Comparison of ENCODE assay signal across 1 cellular context in the genomic region with DNA sequence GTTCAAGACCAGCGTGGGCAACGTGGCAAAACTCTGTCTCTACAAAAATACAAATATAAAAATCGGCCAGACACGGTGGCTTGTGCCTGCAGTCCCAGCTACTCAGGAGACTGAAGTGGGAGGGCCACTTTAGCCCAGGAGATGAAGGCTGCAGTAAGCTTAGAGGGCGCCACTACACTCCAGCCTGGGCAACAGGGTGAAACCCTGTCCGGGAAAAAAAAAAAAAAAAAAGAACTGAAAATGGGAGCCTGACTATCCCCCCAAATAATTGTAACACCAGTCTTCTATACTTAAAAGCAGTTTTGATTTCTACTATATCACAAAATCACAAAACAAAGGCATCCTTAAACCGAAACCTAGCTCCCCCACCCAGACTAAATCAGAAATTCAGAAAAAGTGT.
TF ChIP-seq lines count a peak whose summit lies in the region.

No MANE protein-coding gene starts in this region.

TF ChIP-seq in A549, 52 proteins besides CTCF, POLR2A, EP300 and RAD21:
- TF ChIP-seq SREBF2 (IDR thresholded peaks at IDR 0.05) (no peak), NFE2L2 (conservative IDR thresholded peaks at IDR 0.05; ENCODE audit: low read length) (no peak), GATA3 (IDR thresholded peaks at IDR 0.05; ENCODE audit: borderline replicate concordance) (no peak), FOSB (CRISPR knock-in tag; IDR thresholded peaks at IDR 0.05) (no peak), HEYL (CRISPR knock-in tag; IDR thresholded peaks at IDR 0.05) (no peak), MAFK (IDR thresholded peaks at IDR 0.05; ENCODE audit: partially characterized antibody) (no peak), SMC3 (IDR thresholded peaks at IDR 0.05) (no peak), ZC3H11A (IDR thresholded peaks at IDR 0.05) (no peak), RCOR1 (IDR thresholded peaks at IDR 0.05; ENCODE audit: low read depth, low read length) (no peak)
- TF ChIP-seq, protein P1, sequence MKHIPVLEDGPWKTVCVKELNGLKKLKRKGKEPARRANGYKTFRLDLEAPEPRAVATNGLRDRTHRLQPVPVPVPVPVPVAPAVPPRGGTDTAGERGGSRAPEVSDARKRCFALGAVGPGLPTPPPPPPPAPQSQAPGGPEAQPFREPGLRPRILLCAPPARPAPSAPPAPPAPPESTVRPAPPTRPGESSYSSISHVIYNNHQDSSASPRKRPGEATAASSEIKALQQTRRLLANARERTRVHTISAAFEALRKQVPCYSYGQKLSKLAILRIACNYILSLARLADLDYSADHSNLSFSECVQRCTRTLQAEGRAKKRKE (CRISPR knock-in tag; IDR thresholded peaks at IDR 0.05; ENCODE audit: low read depth): no peak
- TF ChIP-seq, protein P2, sequence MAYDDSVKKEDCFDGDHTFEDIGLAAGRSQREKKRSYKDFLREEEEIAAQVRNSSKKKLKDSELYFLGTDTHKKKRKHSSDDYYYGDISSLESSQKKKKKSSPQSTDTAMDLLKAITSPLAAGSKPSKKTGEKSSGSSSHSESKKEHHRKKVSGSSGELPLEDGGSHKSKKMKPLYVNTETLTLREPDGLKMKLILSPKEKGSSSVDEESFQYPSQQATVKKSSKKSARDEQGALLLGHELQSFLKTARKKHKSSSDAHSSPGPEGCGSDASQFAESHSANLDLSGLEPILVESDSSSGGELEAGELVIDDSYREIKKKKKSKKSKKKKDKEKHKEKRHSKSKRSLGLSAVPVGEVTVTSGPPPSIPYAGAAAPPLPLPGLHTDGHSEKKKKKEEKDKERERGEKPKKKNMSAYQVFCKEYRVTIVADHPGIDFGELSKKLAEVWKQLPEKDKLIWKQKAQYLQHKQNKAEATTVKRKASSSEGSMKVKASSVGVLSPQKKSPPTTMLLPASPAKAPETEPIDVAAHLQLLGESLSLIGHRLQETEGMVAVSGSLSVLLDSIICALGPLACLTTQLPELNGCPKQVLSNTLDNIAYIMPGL (CRISPR knock-in tag; IDR thresholded peaks at IDR 0.05; ENCODE audit: borderline replicate concordance): no peak
TF ChIP-seq in A549: peak in this region for 0.
